25 cellular contexts compared by ENCODE assay signal in genomic region chr1:42848823-42849537, GRCh38. TPM values are rescaled to one million over a fixed set of nuclear protein-coding genes. Genes with fewer than 3 reads are reported as not detected.
A peak's percentile ranks its signal among the peaks of the same experiment; 100 is the strongest.
DNase-seq lines count a peak whose midpoint lies in the region; ATAC-seq and TF ChIP-seq lines count a peak whose summit lies in the region.
"Had no signal": no experiment of that assay in that cellular context is flagged by ENCODE, and none has a peak within 500 bp of the region (broad histone marks: within the 10 kb centered on the region; RNA-seq: fewer than 3 reads in every experiment).

No MANE protein-coding gene starts in this region.

- H3K4me3 Mint-ChIP-seq in activated CD8-positive, alpha-beta memory T cell treated with anti-CD3 and anti-CD28 coated beads, Interleukin-2, amount 10 ng/mL, durations not matched to agents 7 days and 5 days = no peak overlapping the region
- H3K4me3 Mint-ChIP-seq in T-helper 17 cell = no peak overlapping the region
- H3K4me3 Mint-ChIP-seq in neural progenitor cell = peak overlapping the region; percentile 48

- H3K4me2 ChIP-seq in DOHH2 (ENCODE audit: low read length) = peak overlapping the region; percentile 84; the same call in 1 of the 2 replicates
- H3K4me2 ChIP-seq in neural progenitor cell = no peak overlapping the region
- H3K4me2 ChIP-seq: KMS-11 had no signal

- H4K20me1 ChIP-seq in DOHH2 (ENCODE audit: control insufficient read depth, insufficient read depth, low read depth, low read length) (no peaks in the 10 kb centered on the region), neural progenitor cell (ENCODE audit: low read depth) (peaks cover 14% of the 10 kb centered on the region)

- CTCF ChIA-PET in activated CD8-positive, alpha-beta memory T cell treated with anti-CD3 and anti-CD28 coated beads, Interleukin-2, amount 10 ng/mL, durations not matched to agents 7 days and 5 days (lab: Charles Lee) = interaction anchor here (1.2 to 3.2 kb wide), 3 partner anchors 17 to 83 kb away, joined by 3 to 15 read pairs (median 4); no protein-coding TSS in a partner anchor

- no peaks in the 10 kb centered on the region for H3K27me3 Mint-ChIP-seq in activated CD8-positive, alpha-beta memory T cell treated with anti-CD3 and anti-CD28 coated beads, Interleukin-2, amount 10 ng/mL, durations not matched to agents 7 days and 5 days
- H3K27me3 Mint-ChIP-seq in T-helper 17 cell (no peaks in the 10 kb centered on the region), neural progenitor cell (ENCODE audit: insufficient read depth, low read depth) (peaks cover 5% of the 10 kb centered on the region)

- H3K9me3 ChIP-seq in DOHH2 (ENCODE audit: control insufficient read depth, insufficient read depth, low read length) = no peaks in the 10 kb centered on the region; the same call in 1 of the 2 replicates
- H3K9me3 ChIP-seq in T-helper 17 cell (ENCODE audit: control insufficient read depth, low read length, poor library complexity, severe bottlenecking) = no peaks in the 10 kb centered on the region
- no peaks in the 10 kb centered on the region for H3K9me3 ChIP-seq in neural progenitor cell (ENCODE audit: low read depth)
- no peaks in the 10 kb centered on the region for H3K9me3 ChIP-seq in uterus
- H3K9me3 ChIP-seq: colonic mucosa, gastrocnemius medialis, upper lobe of right lung had no signal

- TF ChIP-seq POLR2A in uterus (IDR thresholded peaks at IDR 0.05) = no peak

- no peaks in the 10 kb centered on the region for H3K9me2 ChIP-seq in DOHH2 (replicated peaks; ENCODE audit: control insufficient read depth, low read length)

- H3K36me3 ChIP-seq in DOHH2 (ENCODE audit: control insufficient read depth, low read length) (peaks cover 54% of the 10 kb centered on the region), neural progenitor cell (peaks cover 4% of the 10 kb centered on the region), uterus (no peaks in the 10 kb centered on the region)
- H3K36me3 ChIP-seq: colonic mucosa had no signal

- peaks cover 34% of the 10 kb centered on the region for H3K4me1 Mint-ChIP-seq in activated CD8-positive, alpha-beta memory T cell treated with anti-CD3 and anti-CD28 coated beads, Interleukin-2, amount 10 ng/mL, durations not matched to agents 7 days and 5 days
- H3K4me1 Mint-ChIP-seq in T-helper 17 cell (peaks cover 29% of the 10 kb centered on the region), neural progenitor cell (peaks cover 16% of the 10 kb centered on the region)

- TF ChIP-seq CTCF in DOHH2 (IDR thresholded peaks at IDR 0.05; ENCODE audit: low read depth, low read length, poor library complexity, severe bottlenecking) = no peak
- no peak for TF ChIP-seq CTCF in neural progenitor cell (IDR thresholded peaks at IDR 0.05)
- no peak for TF ChIP-seq CTCF in uterus (IDR thresholded peaks at IDR 0.05)

- H3K9ac ChIP-seq in neural progenitor cell = no peak overlapping the region
- H3K9ac ChIP-seq: KMS-11 had no signal

- H3K9me3 Mint-ChIP-seq in activated CD8-positive, alpha-beta memory T cell treated with anti-CD3 and anti-CD28 coated beads, Interleukin-2, amount 10 ng/mL, durations not matched to agents 7 days and 5 days (ENCODE audit: low read depth) = peaks cover 2% of the 10 kb centered on the region
- peaks cover 23% of the 10 kb centered on the region for H3K9me3 Mint-ChIP-seq in neural progenitor cell

- no peak for DNase-seq in activated CD8-positive, alpha-beta memory T cell treated with anti-CD3 and anti-CD28 coated beads, Interleukin-2, amount 10 ng/mL, durations not matched to agents 7 days and 5 days
- no peak for DNase-seq in activated CD8-positive, alpha-beta memory T cell treated with anti-CD3 and anti-CD28 coated beads, Interleukin-2, amount 50 U/mL, for 4 hours
- DNase-seq in T-helper 17 cell = no peak
- no peak for DNase-seq in neural progenitor cell (ENCODE audit: low spot score)
- DNase-seq in NCI-H2107 treated with DMSO at 0.1 percent for 48 hours (lab: John Stamatoyannopoulos, UW; ENCODE audit: unreplicated experiment) = no peak
- DNase-seq in uterus = no peak
- DNase-seq in NCI-H2081 (lab: John Stamatoyannopoulos, UW) = no peak
- DNase-seq: activated CD4-positive, alpha-beta T cell treated with anti-CD3 and anti-CD28 coated beads for 4 hours; activated CD8-positive, alpha-beta memory T cell treated with anti-CD3 and anti-CD28 coated beads, Interleukin-2, amount 50 U/mL, for 48 hours; amniotic stem cell; colonic mucosa; gastrocnemius medialis; H9; hypothalamus; left ventricle myocardium inferior; midbrain; NCI-H1048; NCI-H187 treated with DMSO at 0.1 percent for 48 hours; NCI-H2227 treated with DMSO at 0.1 percent for 48 hours; NCI-H69; posterior cingulate gyrus; upper lobe of right lung had no signal

- intact Hi-C loops in uterus (cut with DNase I; ENCODE audit: low total_unique reads) = no loop called here

- no peaks in the 10 kb centered on the region for H3K27me3 ChIP-seq in DOHH2 (ENCODE audit: control insufficient read depth, low read length)
- no peaks in the 10 kb centered on the region for H3K27me3 ChIP-seq in neural progenitor cell
- H3K27me3 ChIP-seq in uterus = no peaks in the 10 kb centered on the region
- H3K27me3 ChIP-seq: colonic mucosa, gastrocnemius medialis, upper lobe of right lung had no signal

- ATAC-seq in activated CD8-positive, alpha-beta memory T cell treated with anti-CD3 and anti-CD28 coated beads, Interleukin-2, amount 10 ng/mL, durations not matched to agents 7 days and 5 days = no peak
- no peak for ATAC-seq in T-helper 17 cell
- ATAC-seq: A549, gastrocnemius medialis, upper lobe of right lung had no signal

- no peak overlapping the region for H2AFZ ChIP-seq in neural progenitor cell (replicated peaks)

- H3K4me3 ChIP-seq in DOHH2 (ENCODE audit: low read length) = no peak overlapping the region
- H3K4me3 ChIP-seq in neural progenitor cell = no peak overlapping the region
- no peak overlapping the region for H3K4me3 ChIP-seq in uterus
- H3K4me3 ChIP-seq: A549, colonic mucosa, gastrocnemius medialis, left ventricle myocardium inferior, upper lobe of right lung had no signal

- H3K27ac ChIP-seq in DOHH2 (ENCODE audit: low read depth, low read length) = no peak overlapping the region
- H3K27ac ChIP-seq in neural progenitor cell = no peak overlapping the region
- no peak overlapping the region for H3K27ac ChIP-seq in uterus
- H3K27ac ChIP-seq: A549, colonic mucosa, gastrocnemius medialis, KMS-11, left ventricle myocardium inferior, upper lobe of right lung had no signal

- H3K4me1 ChIP-seq in DOHH2 (ENCODE audit: control insufficient read depth, low read length) = peaks cover 50% of the 10 kb centered on the region
- H3K4me1 ChIP-seq in neural progenitor cell = peaks cover 12% of the 10 kb centered on the region
- no peaks in the 10 kb centered on the region for H3K4me1 ChIP-seq in uterus

- H3K36me3 Mint-ChIP-seq in activated CD8-positive, alpha-beta memory T cell treated with anti-CD3 and anti-CD28 coated beads, Interleukin-2, amount 10 ng/mL, durations not matched to agents 7 days and 5 days = peaks cover 44% of the 10 kb centered on the region
- H3K36me3 Mint-ChIP-seq in T-helper 17 cell (ENCODE audit: low read depth) (peaks cover 9% of the 10 kb centered on the region), neural progenitor cell (peaks cover 49% of the 10 kb centered on the region)

- peaks cover 27% of the 10 kb centered on the region for H3K79me2 ChIP-seq in DOHH2 (ENCODE audit: control insufficient read depth, low read length)
- peaks cover 32% of the 10 kb centered on the region for H3K79me2 ChIP-seq in neural progenitor cell (ENCODE audit: low read depth)

- H3F3A ChIP-seq in DOHH2 (ENCODE audit: control insufficient read depth, insufficient read depth) (peaks cover 6% of the 10 kb centered on the region; the same call in 1 of the 2 replicates), neural progenitor cell (ENCODE audit: low read depth) (peaks cover 12% of the 10 kb centered on the region)

- H3K27ac Mint-ChIP-seq in activated CD8-positive, alpha-beta memory T cell treated with anti-CD3 and anti-CD28 coated beads, Interleukin-2, amount 10 ng/mL, durations not matched to agents 7 days and 5 days = peak overlapping the region; percentile 81
- H3K27ac Mint-ChIP-seq in T-helper 17 cell = peak overlapping the region; percentile 0
- H3K27ac Mint-ChIP-seq in neural progenitor cell = no peak overlapping the region
- H3K27ac Mint-ChIP-seq: H9 had no signal

RNA-seq across cellular contexts. Expression of gene ZNF691, which starts 2.6 kb away (rescaled TPM):
- total RNA-seq in activated CD8-positive, alpha-beta memory T cell treated with anti-CD3 and anti-CD28 coated beads, Interleukin-2, amount 10 ng/mL, durations not matched to agents 7 days and 5 days = 10 to 100 TPM in 1 of 2 experiments, 1 to 10 TPM in 1; 9.8 to 13.9 TPM
- 1 to 10 TPM; 2.6 to 2.8 TPM for total RNA-seq in T-helper 17 cell
- total RNA-seq in neural progenitor cell (ENCODE audit: low replicate concordance) = 17.6 and 20.8 TPM in 2 replicates
- 10 to 100 TPM in 3 of 4 donors, 1 to 10 TPM in 1; 4.7 to 24.1 (median 15.2) TPM for total RNA-seq in uterus

RNA-seq across cellular contexts. Expression of gene SVBP, which starts 31.8 kb away (rescaled TPM):
- 10 to 100 TPM; 11.5 to 14.8 TPM for total RNA-seq in activated CD8-positive, alpha-beta memory T cell treated with anti-CD3 and anti-CD28 coated beads, Interleukin-2, amount 10 ng/mL, durations not matched to agents 7 days and 5 days
- total RNA-seq in T-helper 17 cell (10 to 100 TPM; 16.9 to 18.8 TPM), neural progenitor cell (ENCODE audit: low replicate concordance) (55.5 and 103 TPM in 2 replicates), uterus (10 to 100 TPM; 13.1 to 27.4 (median 23.1) TPM)

RNA-seq across cellular contexts. Expression of gene ERMAP, which starts 32.1 kb away (rescaled TPM):
- total RNA-seq in activated CD8-positive, alpha-beta memory T cell treated with anti-CD3 and anti-CD28 coated beads, Interleukin-2, amount 10 ng/mL, durations not matched to agents 7 days and 5 days = 1 to 10 TPM; 3.7 to 4.1 TPM
- 1 to 10 TPM; 6.4 to 8.9 TPM for total RNA-seq in T-helper 17 cell
- total RNA-seq in neural progenitor cell (ENCODE audit: low replicate concordance) = 2.2 and 5.5 TPM in 2 replicates
- total RNA-seq in uterus = 10 to 100 TPM in 2 of 4 donors, 1 to 10 TPM in 1, under 1 TPM in 1; 0.59 to 16.0 (median 7.6) TPM
